Comparison of ENCODE assay signal across 1 cellular context in the genomic region with DNA sequence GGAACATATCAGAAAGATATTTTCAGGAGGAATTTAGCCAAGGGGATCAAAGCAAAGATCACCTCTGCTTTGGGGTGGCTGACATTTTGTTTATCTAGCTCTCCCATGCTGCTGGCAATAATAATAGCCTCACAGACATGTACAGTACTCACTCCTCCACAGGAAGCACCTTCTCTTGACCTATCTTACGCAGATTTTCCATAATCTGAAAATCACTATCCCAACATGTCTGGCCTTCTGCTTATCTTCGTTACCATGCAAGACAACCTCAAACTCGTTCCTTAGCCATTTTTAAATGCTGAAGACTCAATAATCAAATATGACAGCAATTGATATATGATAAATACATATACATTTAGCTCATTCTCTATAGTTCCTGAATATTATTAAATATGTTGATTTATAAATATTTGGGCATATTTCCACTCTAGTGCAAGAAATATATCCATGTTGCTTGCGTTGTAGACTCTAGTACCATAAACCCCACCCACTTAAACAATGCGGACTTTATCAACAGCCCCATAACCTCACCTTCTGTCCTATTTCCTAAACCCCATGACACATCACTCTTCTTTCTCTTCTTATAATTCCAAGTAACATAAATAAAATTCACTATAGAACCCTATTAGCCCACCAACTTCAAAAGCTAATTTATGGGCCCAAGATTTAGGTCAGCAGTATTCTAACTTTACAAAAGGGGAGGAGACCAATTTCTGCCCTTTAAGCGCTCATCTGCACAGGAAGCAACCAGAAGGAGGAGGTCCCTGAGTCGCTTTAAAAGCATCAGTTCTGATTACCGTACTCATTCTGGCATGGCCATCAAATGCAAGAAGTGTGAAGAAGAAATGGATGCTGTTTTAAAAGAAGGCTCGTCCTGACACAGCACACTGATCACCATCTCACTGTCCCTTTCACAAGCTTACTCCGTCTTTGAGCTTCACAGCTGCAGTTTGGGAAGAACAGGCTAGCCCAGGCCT.
TF ChIP-seq lines count a peak whose summit lies in the region.

No MANE protein-coding gene starts in this region.

TF ChIP-seq in H1, 55 proteins besides CTCF, POLR2A, EP300 and RAD21:
- TF ChIP-seq TBP (IDR thresholded peaks at IDR 0.05; ENCODE audit: low read depth, low read length) (no peak), HDAC6 (IDR thresholded peaks at IDR 0.05; ENCODE audit: low read depth, low read length) (no peak), GABPA (IDR thresholded peaks at IDR 0.05; ENCODE audit: borderline replicate concordance, insufficient read depth, low read length) (no peak), TAF7 (optimal IDR thresholded peaks at IDR 0.05; ENCODE audit: borderline replicate concordance, low read depth, low read length) (no peak), BCL11A (IDR thresholded peaks at IDR 0.05; ENCODE audit: low read depth in 2 of 2, low read length in 2 of 2) (no peak), USF2 (IDR thresholded peaks at IDR 0.05; ENCODE audit: low read length) (no peak), TEAD4 (IDR thresholded peaks at IDR 0.05; ENCODE audit: low read depth, low read length) (no peak), KDM5A (IDR thresholded peaks at IDR 0.05; ENCODE audit: low read length) (no peak), POU5F1 (IDR thresholded peaks at IDR 0.05; ENCODE audit: low read depth, low read length) (no peak), GTF2F1 (IDR thresholded peaks at IDR 0.05; ENCODE audit: borderline replicate concordance, low read depth, low read length) (no peak), SAP30 (IDR thresholded peaks at IDR 0.05; ENCODE audit: insufficient read depth, insufficient replicate concordance, low read length) (no peak), CEBPB (IDR thresholded peaks at IDR 0.05; ENCODE audit: low read depth, low read length) (no peak)
- TF ChIP-seq, protein P1, sequence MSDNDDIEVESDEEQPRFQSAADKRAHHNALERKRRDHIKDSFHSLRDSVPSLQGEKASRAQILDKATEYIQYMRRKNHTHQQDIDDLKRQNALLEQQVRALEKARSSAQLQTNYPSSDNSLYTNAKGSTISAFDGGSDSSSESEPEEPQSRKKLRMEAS (IDR thresholded peaks at IDR 0.05), result no peak
- TF ChIP-seq, protein P2, sequence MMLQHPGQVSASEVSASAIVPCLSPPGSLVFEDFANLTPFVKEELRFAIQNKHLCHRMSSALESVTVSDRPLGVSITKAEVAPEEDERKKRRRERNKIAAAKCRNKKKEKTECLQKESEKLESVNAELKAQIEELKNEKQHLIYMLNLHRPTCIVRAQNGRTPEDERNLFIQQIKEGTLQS (IDR thresholded peaks at IDR 0.05; ENCODE audit: insufficient read depth, low read depth, low read length), result no peak
